In the genomic region with DNA sequence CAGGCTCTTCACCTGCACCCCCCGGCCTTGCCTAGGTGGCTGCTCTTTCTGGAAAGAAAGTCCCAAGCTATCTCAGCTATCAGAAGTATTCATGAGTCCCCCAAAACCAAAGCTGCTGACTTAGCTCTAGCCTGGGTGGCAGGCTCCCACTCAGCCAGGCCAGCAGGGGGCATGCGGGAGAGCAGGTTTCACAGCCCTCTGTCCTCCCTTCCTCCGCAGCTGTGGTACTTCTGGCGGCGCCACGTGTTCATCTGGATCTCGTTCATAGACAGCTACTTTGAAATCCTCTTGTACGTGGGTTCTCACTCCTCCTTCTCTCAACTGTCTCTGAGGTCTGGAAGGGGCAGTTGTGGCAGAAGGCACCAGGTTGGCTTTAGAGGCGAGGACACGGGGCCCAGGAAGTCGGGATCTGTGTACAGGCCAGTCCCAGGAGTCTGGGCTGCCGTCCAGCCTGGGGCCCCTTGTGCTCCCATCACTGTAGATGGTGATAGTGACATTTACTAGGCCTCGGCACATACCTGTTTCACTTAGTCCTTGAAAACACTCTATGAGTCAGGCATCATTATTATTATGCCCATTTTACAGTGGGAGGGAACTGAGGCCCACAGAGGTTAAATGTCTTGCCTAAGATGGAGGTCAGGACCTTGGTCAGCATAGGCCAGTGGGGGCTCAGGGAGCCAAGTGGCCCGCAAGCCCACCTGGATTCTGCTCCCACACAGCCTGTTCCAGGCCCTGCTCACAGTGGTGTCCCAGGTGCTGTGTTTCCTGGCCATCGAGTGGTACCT, we compare ENCODE assay signal across 8 cellular contexts. TPM values are rescaled to one million over a fixed set of nuclear protein-coding genes. Genes with fewer than 3 reads are reported as not detected.
A peak's percentile ranks its signal among the peaks of the same experiment; 100 is the strongest.
DNase-seq lines count a peak whose midpoint lies in the region; ATAC-seq, FAIRE-seq and TF ChIP-seq lines count a peak whose summit lies in the region.

No MANE protein-coding gene starts in this region.

- DNase-seq in AG04449 (ENCODE audit: low read depth, low spot score) (no peak), GM19239 (ENCODE audit: insufficient read length, low spot score) (no peak), SK-MEL-5 (ENCODE audit: low read depth, low spot score) (peak; percentile 82), caudate nucleus (lab: John Stamatoyannopoulos, UW) (peak in 35 of 61 donors; percentile 5 to 60 (median 22)), mesendoderm (peak; percentile 70), upper lobe of right lung (peak; percentile 83), NCI-H187 (lab: John Stamatoyannopoulos, UW) (no peak), NCI-H2107 treated with DMSO at 0.1 percent for 48 hours (lab: John Stamatoyannopoulos, UW; ENCODE audit: unreplicated experiment) (no peak)

- H2BK5ac ChIP-seq in mesendoderm (ENCODE audit: low read length), result no peak overlapping the region

- no peak overlapping the region for H3K23ac ChIP-seq in mesendoderm (ENCODE audit: low read length)

- peak; percentile 89 for ATAC-seq in upper lobe of right lung

- no peaks in the 10 kb centered on the region for H3K79me1 ChIP-seq in mesendoderm (ENCODE audit: low read length)

- H3K79me2 ChIP-seq in mesendoderm (ENCODE audit: control insufficient read depth, insufficient read depth, low read length), result no peaks in the 10 kb centered on the region

- no peak overlapping the region for H2BK15ac ChIP-seq in mesendoderm (replicated peaks; ENCODE audit: low read depth)

- H3K4me1 ChIP-seq in mesendoderm (ENCODE audit: control insufficient read depth, low read depth, low read length), result no peaks in the 10 kb centered on the region
- no peaks in the 10 kb centered on the region for H3K4me1 ChIP-seq in upper lobe of right lung

- peak overlapping the region; percentile 50 for H3K56ac ChIP-seq in mesendoderm (ENCODE audit: low read length)

- H4K5ac ChIP-seq in mesendoderm (ENCODE audit: low read length), result no peak overlapping the region

- no peaks in the 10 kb centered on the region for H3K36me3 ChIP-seq in mesendoderm (ENCODE audit: control insufficient read depth, insufficient read depth, low read length)
- peaks cover 32% of the 10 kb centered on the region for H3K36me3 ChIP-seq in upper lobe of right lung

- no peak overlapping the region for H2AK5ac ChIP-seq in mesendoderm (ENCODE audit: low read length)

- no CpG with 5 or more reads among the region's 15 CpGs for WGBS in mesendoderm (ENCODE audit: extremely low coverage, insufficient coverage, low lambda C conversion rate)

- H3K27me3 ChIP-seq in mesendoderm (ENCODE audit: insufficient read depth, low read length, poor library complexity) (no peaks in the 10 kb centered on the region), upper lobe of right lung (no peaks in the 10 kb centered on the region)

- no peak overlapping the region for H3K4me2 ChIP-seq in mesendoderm (ENCODE audit: low read length)

- H3K9me3 ChIP-seq in upper lobe of right lung, result no peaks in the 10 kb centered on the region

- no peak overlapping the region for H3K4ac ChIP-seq in mesendoderm (ENCODE audit: low read depth, low read length)

- FAIRE-seq in GM19239 (lab: Jason Lieb, UNC), result peak; percentile 14

- intact Hi-C loops in upper lobe of right lung (cut with DNase I), result no loop called here

- H3K4me3 ChIP-seq in AG04449 (ENCODE audit: low read depth, low read length) (no peak overlapping the region), mesendoderm (ENCODE audit: low read length) (no peak overlapping the region), upper lobe of right lung (no peak overlapping the region)

- TF ChIP-seq CTCF in AG04449 (IDR thresholded peaks at IDR 0.05; ENCODE audit: insufficient read depth, low read length, missing control alignments) (peak; percentile 87), upper lobe of right lung (IDR thresholded peaks at IDR 0.05) (peak; percentile 69)

- H3K18ac ChIP-seq in mesendoderm (ENCODE audit: low read length), result no peak overlapping the region

- CTCF ChIA-PET in AG04449 (lab: Yijun Ruan, JAX), result interaction anchor here (0.6 to 3.9 kb wide), 12 partner anchors 9 to 132 kb away, joined by 3 to 46 read pairs (median 10); a partner anchor contains a TSS

- in situ Hi-C loops in SK-MEL-5 (cut with HindIII; ENCODE audit: low pct_unique_long_range_greater_than_20kb, low sequenced_read_pairs), result no loop called here

- POLR2A ChIA-PET in AG04449 (lab: Yijun Ruan, JAX), result interaction anchor here (0.7 to 3.1 kb wide), 4 partner anchors 10 to 47 kb away, joined by 3 to 17 read pairs (median 6); a partner anchor contains a TSS

- H4K8ac ChIP-seq in mesendoderm (ENCODE audit: low read depth, low read length), result no peak overlapping the region

- no peak overlapping the region for H2BK120ac ChIP-seq in mesendoderm (ENCODE audit: low read depth, low read length)

- H3K9ac ChIP-seq in mesendoderm (ENCODE audit: low read length), result no peak overlapping the region

- H3K27ac ChIP-seq in caudate nucleus (ENCODE audit: low read depth, low read length) (no peak overlapping the region), mesendoderm (ENCODE audit: low read depth, low read length) (no peak overlapping the region), upper lobe of right lung (no peak overlapping the region)

RNA-seq across cellular contexts. Expression of a gene that starts 12.9 kb away (rescaled TPM):
- 208 and 236 TPM in 2 replicates for total RNA-seq in SK-MEL-5 (2014; rRNA removed; shearing (Covaris generic))
- polyA plus RNA-seq in SK-MEL-5 (2015; cell fraction: cytosol; rRNA removed), result 191 and 204 TPM in 2 replicates
- polyA plus RNA-seq in SK-MEL-5 (2015; cell fraction: nucleus; rRNA removed), result 139 and 188 TPM in 2 replicates
- 1.3 TPM for polyA plus RNA-seq in mesendoderm (2013, experiment 1 of 2)
- 1.9 TPM for polyA plus RNA-seq in mesendoderm (2013, experiment 2 of 2)
- total RNA-seq in upper lobe of right lung, result 86.5 TPM

RNA-seq across cellular contexts. Expression of a gene that starts 47.4 kb away (rescaled TPM):
- 7,095 and 8,296 TPM in 2 replicates for total RNA-seq in SK-MEL-5 (2014; rRNA removed; shearing (Covaris generic))
- 3,041 and 4,491 TPM in 2 replicates for polyA plus RNA-seq in SK-MEL-5 (2015; cell fraction: cytosol; rRNA removed)
- polyA plus RNA-seq in SK-MEL-5 (2015; cell fraction: nucleus; rRNA removed), result 448 and 525 TPM in 2 replicates
- polyA plus RNA-seq in mesendoderm (2013, experiment 1 of 2), result 2,431 TPM
- 2,399 TPM for polyA plus RNA-seq in mesendoderm (2013, experiment 2 of 2)
- total RNA-seq in upper lobe of right lung, result 1,410 TPM

Comparison
In these comparisons a context has a peak if more than half of its experiments do, and no peak if none do; other contexts are left out.
1. DNase-seq: peak in SK-MEL-5 (single experiment), caudate nucleus (35 of 61), mesendoderm (single experiment) and upper lobe of right lung (single experiment); none in AG04449 (single experiment), GM19239 (single experiment), NCI-H187 (0 of 2) and NCI-H2107 treated with DMSO at 0.1 percent for 48 hours (single experiment).